9 cellular contexts compared by ENCODE assay signal in the genomic region with DNA sequence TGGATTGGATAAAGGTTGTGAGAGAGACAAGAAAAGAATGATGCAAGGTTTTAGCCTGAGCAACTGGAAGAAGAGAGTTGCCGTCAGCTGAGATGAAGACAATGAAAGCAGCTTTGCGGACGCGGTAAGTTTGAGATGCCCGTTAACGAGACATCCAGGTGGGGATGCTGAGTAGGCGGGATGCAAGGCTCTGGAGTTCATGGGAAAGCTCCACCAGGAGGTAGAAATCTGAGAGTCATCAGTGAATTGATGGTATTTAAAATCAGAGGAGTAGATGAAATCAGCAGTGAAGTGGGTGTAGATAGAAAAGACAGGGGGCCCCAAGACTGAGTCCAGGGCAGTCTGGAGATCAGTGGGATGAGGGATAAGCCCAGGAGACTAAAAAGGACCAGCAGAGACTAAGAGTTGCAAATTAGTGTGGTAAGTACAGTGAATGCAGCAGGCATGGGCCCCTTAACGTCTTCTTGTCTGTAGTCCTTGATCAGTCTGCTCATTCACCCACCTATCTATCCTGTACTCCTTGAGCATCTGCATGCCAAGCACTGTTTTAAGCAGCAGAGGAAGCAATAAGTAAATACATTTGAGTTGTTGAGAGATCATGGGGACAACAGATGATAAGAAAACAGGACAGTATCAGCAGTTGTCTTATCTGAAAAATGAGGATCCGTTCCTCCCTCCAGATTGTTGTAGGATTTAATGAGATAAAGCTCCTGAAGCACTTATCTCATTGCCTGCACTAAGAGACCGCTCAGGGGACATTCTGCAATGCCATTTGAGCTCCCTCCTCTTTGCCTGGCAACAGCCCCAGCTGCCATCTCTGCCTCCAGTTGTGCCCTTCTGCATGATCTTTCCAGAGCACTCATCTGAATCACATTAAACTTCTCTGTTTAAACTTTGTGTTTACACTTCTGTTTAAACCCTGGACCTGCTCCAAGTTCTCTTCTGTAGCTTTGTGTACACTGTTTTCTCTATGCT.
DNase-seq lines count a peak whose midpoint lies in the region; TF ChIP-seq lines count a peak whose summit lies in the region.
"Had no signal": no experiment of that assay in that cellular context is flagged by ENCODE, and none has a peak within 500 bp of the region (broad histone marks: within the 10 kb centered on the region; RNA-seq: fewer than 3 reads in every experiment).

No MANE protein-coding gene starts in this region.

- H3K9me3 Mint-ChIP-seq in progenitor cell of endocrine pancreas (ENCODE audit: low read depth), result no peaks in the 10 kb centered on the region
- H3K9me3 Mint-ChIP-seq: activated naive CD8-positive, alpha-beta T cell treated with anti-CD3 and anti-CD28 coated beads, Interleukin-2, amount 50 U/mL, for 24 hours had no signal

- peak overlapping the region in 58 of 59 donors; percentile 7 to 87 (median 71) for H3K27ac ChIP-seq in dorsolateral prefrontal cortex

- peak overlapping the region; percentile 34 for H3K27ac Mint-ChIP-seq in progenitor cell of endocrine pancreas
- H3K27ac Mint-ChIP-seq: activated naive CD8-positive, alpha-beta T cell treated with anti-CD3 and anti-CD28 coated beads, Interleukin-2, amount 50 U/mL, for 24 hours had no signal

- no peaks in the 10 kb centered on the region for H3K27me3 ChIP-seq in dorsolateral prefrontal cortex

- TF ChIP-seq CTCF in dorsolateral prefrontal cortex (IDR thresholded peaks at IDR 0.05 in 54 of 56, conservative IDR thresholded peaks at IDR 0.05 in 2 of 56; ENCODE audit: low read depth in 1 of 56, partially characterized antibody in 56 of 56), result no peak
- TF ChIP-seq CTCF in progenitor cell of endocrine pancreas (IDR thresholded peaks at IDR 0.05; ENCODE audit: unreplicated experiment), result no peak

- peaks cover 13% of the 10 kb centered on the region for H3K4me1 Mint-ChIP-seq in progenitor cell of endocrine pancreas (ENCODE audit: low read depth)

- intact Hi-C loops in dorsolateral prefrontal cortex (cut with DNase I), result no loop called here

- H3K4me3 Mint-ChIP-seq in progenitor cell of endocrine pancreas (ENCODE audit: low read depth), result no peak overlapping the region
- H3K4me3 Mint-ChIP-seq: activated naive CD8-positive, alpha-beta T cell treated with anti-CD3 and anti-CD28 coated beads, Interleukin-2, amount 50 U/mL, for 24 hours had no signal

- DNase-seq in M059J (ENCODE audit: low read depth) (peak; percentile 53), NCI-H748 (lab: John Stamatoyannopoulos, UW; ENCODE audit: unreplicated experiment) (peak; percentile 82), dorsolateral prefrontal cortex (no peak), progenitor cell of endocrine pancreas (ENCODE audit: low spot score, unreplicated experiment) (no peak), T-helper 2 cell (no peak), NOMO-1 treated with dmso at 0.1 percent for 144 hours (lab: John Stamatoyannopoulos, UW; ENCODE audit: unreplicated experiment) (no peak)
- no peak for DNase-seq in activated CD4-positive, CD25-positive, alpha-beta regulatory T cell treated with anti-CD3 and anti-CD28 coated beads, Interleukin-2, amount 50 U/mL, for 72 hours
- DNase-seq: activated naive CD8-positive, alpha-beta T cell treated with anti-CD3 and anti-CD28 coated beads, Interleukin-2, amount 50 U/mL, for 24 hours; kidney glomerular epithelial cell had no signal

- H3K36me3 Mint-ChIP-seq in progenitor cell of endocrine pancreas (ENCODE audit: insufficient read depth), result peaks cover 7% of the 10 kb centered on the region

- H3K4me3 ChIP-seq in dorsolateral prefrontal cortex, result no peak overlapping the region

- H3K27me3 Mint-ChIP-seq in progenitor cell of endocrine pancreas, result peaks cover 17% of the 10 kb centered on the region

Comparison
In these comparisons a context has a peak if more than half of its experiments do, and no peak if none do; other contexts are left out.
1. DNase-seq: peak in M059J (single experiment) and NCI-H748 (single experiment); none in dorsolateral prefrontal cortex (0 of 10), progenitor cell of endocrine pancreas (single experiment), T-helper 2 cell (0 of 5), NOMO-1 treated with dmso at 0.1 percent for 144 hours (single experiment) and activated CD4-positive, CD25-positive, alpha-beta regulatory T cell treated with anti-CD3 and anti-CD28 coated beads, Interleukin-2, amount 50 U/mL, for 72 hours (single experiment).